28 cellular contexts compared by ENCODE assay signal in the genomic region with DNA sequence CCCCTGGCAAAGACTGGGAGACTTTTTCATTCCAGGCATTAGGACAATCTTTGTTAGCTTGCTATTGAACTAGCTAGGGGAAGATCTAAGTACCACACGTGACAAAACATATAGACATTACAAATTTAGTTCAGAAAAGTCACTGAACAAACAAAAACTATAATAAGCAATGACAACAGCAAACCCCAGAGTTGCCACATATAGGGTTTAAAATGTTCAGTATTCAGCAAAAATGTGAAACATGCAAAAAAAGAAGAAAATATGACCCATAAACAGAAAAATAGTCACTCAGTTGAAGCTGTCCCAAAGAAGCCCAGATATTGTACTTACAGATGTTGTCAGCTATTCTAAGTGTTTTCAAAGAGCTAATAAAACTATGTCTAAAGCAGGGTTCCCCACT.
"Had no signal": no experiment of that assay in that cellular context is flagged by ENCODE, and none has a peak within 500 bp of the region (broad histone marks: within the 10 kb centered on the region; RNA-seq: fewer than 3 reads in every experiment).

No MANE protein-coding gene starts in this region.

- H3K36me3 Mint-ChIP-seq: naive thymus-derived CD4-positive, alpha-beta T cell; natural killer cell; neural progenitor cell; stimulated activated naive B cell treated with anti-CD40 and anti-IgM and Interleukin-4, amounts not matched to agents 10 μg/mL and 1 μg/mL and 100 μg/mL, for 72 hours had no signal

- H3K27me3 ChIP-seq: neural progenitor cell, pancreas, right lobe of liver, sigmoid colon, spleen, stomach, thyroid gland, tibial nerve, upper lobe of left lung, vagina had no signal

- H3K4me3 Mint-ChIP-seq: naive thymus-derived CD4-positive, alpha-beta T cell; natural killer cell; nephron; neural progenitor cell; stimulated activated naive B cell treated with anti-CD40 and anti-IgM and Interleukin-4, amounts not matched to agents 10 μg/mL and 1 μg/mL and 100 μg/mL, for 72 hours; stimulated activated naive CD8-positive, alpha-beta T cell treated with anti-CD3 and anti-CD28 coated beads, Interleukin-15, Interleukin-2, amounts not matched to agents 100 ng/mL and 50 ng/mL, for 24 hours had no signal

- H3K9ac ChIP-seq: neural progenitor cell had no signal

- H3K36me3 ChIP-seq: neural progenitor cell, pancreas, right lobe of liver, sigmoid colon, spleen, stomach, thoracic aorta, thyroid gland, tibial nerve, upper lobe of left lung, vagina had no signal

- H3K4me3 ChIP-seq: neural progenitor cell, pancreas, psoas muscle, right lobe of liver, sigmoid colon, skin epidermis, smooth muscle cell, spleen, stomach, thoracic aorta, thyroid gland, tibial nerve, upper lobe of left lung, vagina had no signal

- H3K27ac Mint-ChIP-seq: naive thymus-derived CD4-positive, alpha-beta T cell; natural killer cell; nephron; neural progenitor cell; progenitor cell of endocrine pancreas; stimulated activated naive B cell treated with anti-CD40 and anti-IgM and Interleukin-4, amounts not matched to agents 10 μg/mL and 1 μg/mL and 100 μg/mL, for 72 hours; stimulated activated naive CD8-positive, alpha-beta T cell treated with anti-CD3 and anti-CD28 coated beads, Interleukin-15, Interleukin-2, amounts not matched to agents 100 ng/mL and 50 ng/mL, for 24 hours had no signal

- H3K27ac ChIP-seq: neural progenitor cell, pancreas, psoas muscle, right lobe of liver, sigmoid colon, skin epidermis, spleen, stomach, thoracic aorta, thyroid gland, tibial nerve, upper lobe of left lung, vagina had no signal

- H3K4me1 Mint-ChIP-seq: naive thymus-derived CD4-positive, alpha-beta T cell; natural killer cell; nephron; neural progenitor cell; stimulated activated naive B cell treated with anti-CD40 and anti-IgM and Interleukin-4, amounts not matched to agents 10 μg/mL and 1 μg/mL and 100 μg/mL, for 72 hours had no signal

- H3K4me1 ChIP-seq: neural progenitor cell, pancreas, psoas muscle, right lobe of liver, sigmoid colon, spleen, stomach, thyroid gland, tibial nerve, upper lobe of left lung, vagina had no signal

- H3K9me3 Mint-ChIP-seq: nephron, neural progenitor cell had no signal

- DNase-seq: naive thymus-derived CD4-positive, alpha-beta T cell; natural killer cell; occipital lobe; psoas muscle; right cardiac atrium; right lobe of liver; sigmoid colon; spleen; stimulated activated CD4-positive, alpha-beta T cell treated with anti-CD3 and anti-CD28 coated beads, Interleukin-12 subunit alpha, Interleukin-12 subunit beta, amount 100 ng/mL, for 4 hours; stimulated activated CD4-positive, alpha-beta T cell treated with anti-CD3 and anti-CD28 coated beads, Interleukin-1b, Interleukin-23, amount 100 ng/mL, for 48 hours; stimulated activated CD4-positive, alpha-beta T cell treated with anti-CD3 and anti-CD28 coated beads, Interleukin-4, amount 100 ng/mL, for 1 hour; stimulated activated CD4-positive, alpha-beta T cell treated with anti-CD3 and anti-CD28 coated beads, Interleukin-4, amount 100 ng/mL, for 4 hours; stimulated activated CD8-positive, alpha-beta memory T cell treated with anti-CD3 and anti-CD28 coated beads, Interleukin-4, amount 100 ng/mL, for 48 hours; stimulated activated naive B cell treated with anti-CD40 and anti-IgM and Interleukin-4, amounts not matched to agents 10 μg/mL and 1 μg/mL and 100 μg/mL, for 72 hours; stimulated activated naive CD4-positive, alpha-beta T cell treated with Interleukin-2 at 50 U/mL for 16 hours; stomach; thyroid gland; upper lobe of left lung had no signal

- H3K4me2 ChIP-seq: neural progenitor cell, smooth muscle cell had no signal

- H2AFZ ChIP-seq: neural progenitor cell had no signal

- ATAC-seq: naive thymus-derived CD4-positive, alpha-beta T cell; natural killer cell; pancreas; psoas muscle; right cardiac atrium; right lobe of liver; stimulated activated naive B cell treated with anti-CD40 and anti-IgM and Interleukin-4, amounts not matched to agents 10 μg/mL and 1 μg/mL and 100 μg/mL, for 72 hours had no signal

- H3K9me3 ChIP-seq: pancreas, right lobe of liver, sigmoid colon, stomach, thoracic aorta, thyroid gland, tibial nerve, upper lobe of left lung, vagina had no signal
